Comparison of ENCODE assay signal across 1 cellular context in the genomic region with DNA sequence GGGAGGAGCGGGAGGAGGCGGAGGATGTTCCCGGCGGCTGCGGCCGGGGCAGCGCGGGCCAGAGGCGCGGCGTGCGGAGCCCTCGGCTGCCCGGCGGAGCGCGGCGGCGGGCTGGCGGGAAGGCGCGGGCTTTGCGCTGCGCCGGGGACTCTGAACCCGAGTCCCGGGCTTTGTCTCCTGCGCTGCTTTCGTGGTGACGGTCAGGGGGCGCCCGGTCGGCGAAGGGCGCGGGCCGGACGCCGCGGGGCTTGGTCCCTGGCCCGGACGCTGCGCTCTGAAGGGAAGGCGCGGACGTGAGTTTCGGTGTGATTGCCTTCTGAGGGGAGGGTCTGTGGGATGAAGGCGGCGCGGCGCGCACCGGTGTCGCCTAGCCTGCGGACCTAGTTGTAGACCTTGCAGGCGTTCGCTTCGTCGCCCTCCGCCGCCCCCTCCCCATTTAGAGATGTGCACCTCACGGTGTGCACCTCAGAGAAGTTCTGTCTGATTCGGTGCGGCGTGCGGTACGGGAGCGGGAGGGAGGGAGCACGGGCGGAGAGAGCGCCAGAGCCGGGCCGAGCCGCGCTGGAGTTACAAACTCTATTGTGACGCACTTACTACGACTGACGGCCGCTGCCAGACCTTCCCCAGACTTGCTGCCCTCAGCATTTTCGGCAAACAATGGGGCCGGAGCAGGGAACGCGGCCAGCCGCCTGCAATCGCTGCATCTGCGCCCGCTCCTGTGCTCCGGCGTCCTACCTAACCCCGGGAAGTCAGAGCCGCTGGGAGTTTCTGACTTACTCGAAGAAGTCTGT.
TF ChIP-seq lines count a peak whose summit lies in the region.

No MANE protein-coding gene starts in this region.

TF ChIP-seq in HepG2, 621 proteins besides CTCF, POLR2A, EP300 and RAD21 (continued from another document and continues in another):
- TF ChIP-seq, protein P1, sequence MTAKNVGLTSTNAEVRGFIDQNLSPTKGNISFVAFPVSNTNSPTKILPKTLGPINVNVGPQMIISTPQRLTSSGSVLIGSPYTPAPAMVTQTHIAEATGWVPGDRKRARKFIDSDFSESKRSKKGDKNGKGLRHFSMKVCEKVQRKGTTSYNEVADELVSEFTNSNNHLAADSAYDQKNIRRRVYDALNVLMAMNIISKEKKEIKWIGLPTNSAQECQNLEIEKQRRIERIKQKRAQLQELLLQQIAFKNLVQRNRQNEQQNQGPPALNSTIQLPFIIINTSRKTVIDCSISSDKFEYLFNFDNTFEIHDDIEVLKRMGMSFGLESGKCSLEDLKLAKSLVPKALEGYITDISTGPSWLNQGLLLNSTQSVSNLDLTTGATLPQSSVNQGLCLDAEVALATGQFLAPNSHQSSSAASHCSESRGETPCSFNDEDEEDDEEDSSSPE (CRISPR knock-in tag; IDR thresholded peaks at IDR 0.05) = no peak; the same call in 1 of the 2 replicates
- TF ChIP-seq ARHGAP35 (CRISPR knock-in tag; IDR thresholded peaks at IDR 0.05; ENCODE audit: borderline replicate concordance) (peak; percentile 52; the same call in 1 of the 2 replicates), ZNF746 (CRISPR knock-in tag; IDR thresholded peaks at IDR 0.05) (peak; percentile 88; the same call in 1 of the 2 replicates), ZSCAN20 (CRISPR knock-in tag; IDR thresholded peaks at IDR 0.05; ENCODE audit: borderline replicate concordance) (peak; percentile 27), MXD3 (CRISPR knock-in tag; IDR thresholded peaks at IDR 0.05) (peak; percentile 76), CBX5 (CRISPR knock-in tag; IDR thresholded peaks at IDR 0.05; ENCODE audit: borderline replicate concordance) (peak; percentile 61; the same call in 1 of the 2 replicates), ZNF205 (CRISPR knock-in tag; IDR thresholded peaks at IDR 0.05) (no peak), SMC3 (IDR thresholded peaks at IDR 0.05; ENCODE audit: low read length) (no peak), SOX6 (IDR thresholded peaks at IDR 0.05) (no peak), SOX6 (CRISPR knock-in tag; IDR thresholded peaks at IDR 0.05) (peak; percentile 81), ZNF572 (CRISPR knock-in tag; IDR thresholded peaks at IDR 0.05) (0 out of 2 replicates have a peak, but pooled peaks have one; percentile 46), CAMTA2 (CRISPR knock-in tag; IDR thresholded peaks at IDR 0.05; ENCODE audit: borderline replicate concordance) (no peak), ZNF430 (CRISPR knock-in tag; IDR thresholded peaks at IDR 0.05) (peak; percentile 3; the same call in 1 of the 2 replicates), ZNF549 (CRISPR knock-in tag; IDR thresholded peaks at IDR 0.05) (no peak), ZBTB7B (CRISPR knock-in tag; IDR thresholded peaks at IDR 0.05) (no peak), ZSCAN30 (CRISPR knock-in tag; IDR thresholded peaks at IDR 0.05) (no peak), ZNF160 (CRISPR knock-in tag; IDR thresholded peaks at IDR 0.05) (peak; percentile 6; the same call in 1 of the 2 replicates), CREM (IDR thresholded peaks at IDR 0.05) (peak; percentile 34; the same call in 1 of the 2 replicates), CREM (CRISPR knock-in tag; IDR thresholded peaks at IDR 0.05) (no peak), POLR2AphosphoS2 (IDR thresholded peaks at IDR 0.05; ENCODE audit: low read depth, low read length) (0 out of 2 replicates have a peak, but pooled peaks have one; percentile 79), GLI4 (CRISPR knock-in tag; IDR thresholded peaks at IDR 0.05; ENCODE audit: borderline replicate concordance) (no peak), TFE3 (CRISPR knock-in tag; IDR thresholded peaks at IDR 0.05) (no peak), GABPB1 (CRISPR knock-in tag; IDR thresholded peaks at IDR 0.05) (peak; percentile 49; the same call in 1 of the 2 replicates), THAP11 (CRISPR knock-in tag; IDR thresholded peaks at IDR 0.05) (peak; percentile 9), SALL1 (CRISPR knock-in tag; IDR thresholded peaks at IDR 0.05) (peak; percentile 58; the same call in 1 of the 2 replicates), DMAP1 (CRISPR knock-in tag; IDR thresholded peaks at IDR 0.05) (0 out of 2 replicates have a peak, but pooled peaks have one; percentile 28), ARNTL (CRISPR knock-in tag; IDR thresholded peaks at IDR 0.05) (0 out of 2 replicates have a peak, but pooled peaks have one; percentile 3), HOXA3 (CRISPR knock-in tag; IDR thresholded peaks at IDR 0.05) (peak; percentile 29; the same call in 1 of the 2 replicates), ZNF562 (CRISPR knock-in tag; IDR thresholded peaks at IDR 0.05; ENCODE audit: borderline replicate concordance) (no peak), ZNF274 (CRISPR knock-in tag; IDR thresholded peaks at IDR 0.05) (peak; percentile 89), KAT8 (CRISPR knock-in tag; IDR thresholded peaks at IDR 0.05) (no peak), ZNF230 (CRISPR knock-in tag; IDR thresholded peaks at IDR 0.05) (peak; percentile 81), SPEN (CRISPR knock-in tag; IDR thresholded peaks at IDR 0.05; ENCODE audit: low read depth) (peak; percentile 20; the same call in 1 of the 2 replicates), MBNL3 (CRISPR knock-in tag; conservative IDR thresholded peaks at IDR 0.05) (no peak), ZNF382 (CRISPR knock-in tag; IDR thresholded peaks at IDR 0.05; ENCODE audit: borderline replicate concordance) (no peak), YEATS4 (CRISPR knock-in tag; IDR thresholded peaks at IDR 0.05; ENCODE audit: borderline replicate concordance) (peak; percentile 41; the same call in 1 of the 2 replicates), ZNF547 (CRISPR knock-in tag; IDR thresholded peaks at IDR 0.05) (peak; percentile 18), CBFB (CRISPR knock-in tag; IDR thresholded peaks at IDR 0.05) (0 out of 2 replicates have a peak, but pooled peaks have one; percentile 61), ZNF33B (CRISPR knock-in tag; IDR thresholded peaks at IDR 0.05) (peak; percentile 49; the same call in 1 of the 2 replicates), ZNF296 (CRISPR knock-in tag; conservative IDR thresholded peaks at IDR 0.05) (no peak)
- TF ChIP-seq, protein P2, sequence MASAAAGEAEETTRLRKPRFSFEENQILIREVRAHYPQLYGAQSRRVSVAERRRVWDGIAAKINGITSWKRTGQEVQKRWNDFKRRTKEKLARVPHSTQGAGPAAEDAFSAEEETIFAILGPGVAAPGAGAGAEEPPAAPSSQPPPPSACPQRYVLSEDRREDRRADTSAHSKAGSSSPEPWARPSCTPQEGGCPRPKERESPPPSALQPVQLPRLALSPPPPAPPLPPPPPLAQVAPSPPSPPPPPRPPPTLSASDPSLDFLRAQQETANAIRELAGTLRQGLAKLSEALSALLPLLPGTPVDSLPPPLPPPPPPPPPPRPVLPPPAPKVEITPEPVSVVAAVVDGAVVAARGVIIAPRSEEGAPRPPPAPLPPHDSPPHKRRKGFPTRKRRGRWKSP (CRISPR knock-in tag; IDR thresholded peaks at IDR 0.05) = peak; percentile 98
- TF ChIP-seq, protein P3, sequence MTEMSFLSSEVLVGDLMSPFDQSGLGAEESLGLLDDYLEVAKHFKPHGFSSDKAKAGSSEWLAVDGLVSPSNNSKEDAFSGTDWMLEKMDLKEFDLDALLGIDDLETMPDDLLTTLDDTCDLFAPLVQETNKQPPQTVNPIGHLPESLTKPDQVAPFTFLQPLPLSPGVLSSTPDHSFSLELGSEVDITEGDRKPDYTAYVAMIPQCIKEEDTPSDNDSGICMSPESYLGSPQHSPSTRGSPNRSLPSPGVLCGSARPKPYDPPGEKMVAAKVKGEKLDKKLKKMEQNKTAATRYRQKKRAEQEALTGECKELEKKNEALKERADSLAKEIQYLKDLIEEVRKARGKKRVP (CRISPR knock-in tag; IDR thresholded peaks at IDR 0.05) = no peak
- TF ChIP-seq, protein P4, sequence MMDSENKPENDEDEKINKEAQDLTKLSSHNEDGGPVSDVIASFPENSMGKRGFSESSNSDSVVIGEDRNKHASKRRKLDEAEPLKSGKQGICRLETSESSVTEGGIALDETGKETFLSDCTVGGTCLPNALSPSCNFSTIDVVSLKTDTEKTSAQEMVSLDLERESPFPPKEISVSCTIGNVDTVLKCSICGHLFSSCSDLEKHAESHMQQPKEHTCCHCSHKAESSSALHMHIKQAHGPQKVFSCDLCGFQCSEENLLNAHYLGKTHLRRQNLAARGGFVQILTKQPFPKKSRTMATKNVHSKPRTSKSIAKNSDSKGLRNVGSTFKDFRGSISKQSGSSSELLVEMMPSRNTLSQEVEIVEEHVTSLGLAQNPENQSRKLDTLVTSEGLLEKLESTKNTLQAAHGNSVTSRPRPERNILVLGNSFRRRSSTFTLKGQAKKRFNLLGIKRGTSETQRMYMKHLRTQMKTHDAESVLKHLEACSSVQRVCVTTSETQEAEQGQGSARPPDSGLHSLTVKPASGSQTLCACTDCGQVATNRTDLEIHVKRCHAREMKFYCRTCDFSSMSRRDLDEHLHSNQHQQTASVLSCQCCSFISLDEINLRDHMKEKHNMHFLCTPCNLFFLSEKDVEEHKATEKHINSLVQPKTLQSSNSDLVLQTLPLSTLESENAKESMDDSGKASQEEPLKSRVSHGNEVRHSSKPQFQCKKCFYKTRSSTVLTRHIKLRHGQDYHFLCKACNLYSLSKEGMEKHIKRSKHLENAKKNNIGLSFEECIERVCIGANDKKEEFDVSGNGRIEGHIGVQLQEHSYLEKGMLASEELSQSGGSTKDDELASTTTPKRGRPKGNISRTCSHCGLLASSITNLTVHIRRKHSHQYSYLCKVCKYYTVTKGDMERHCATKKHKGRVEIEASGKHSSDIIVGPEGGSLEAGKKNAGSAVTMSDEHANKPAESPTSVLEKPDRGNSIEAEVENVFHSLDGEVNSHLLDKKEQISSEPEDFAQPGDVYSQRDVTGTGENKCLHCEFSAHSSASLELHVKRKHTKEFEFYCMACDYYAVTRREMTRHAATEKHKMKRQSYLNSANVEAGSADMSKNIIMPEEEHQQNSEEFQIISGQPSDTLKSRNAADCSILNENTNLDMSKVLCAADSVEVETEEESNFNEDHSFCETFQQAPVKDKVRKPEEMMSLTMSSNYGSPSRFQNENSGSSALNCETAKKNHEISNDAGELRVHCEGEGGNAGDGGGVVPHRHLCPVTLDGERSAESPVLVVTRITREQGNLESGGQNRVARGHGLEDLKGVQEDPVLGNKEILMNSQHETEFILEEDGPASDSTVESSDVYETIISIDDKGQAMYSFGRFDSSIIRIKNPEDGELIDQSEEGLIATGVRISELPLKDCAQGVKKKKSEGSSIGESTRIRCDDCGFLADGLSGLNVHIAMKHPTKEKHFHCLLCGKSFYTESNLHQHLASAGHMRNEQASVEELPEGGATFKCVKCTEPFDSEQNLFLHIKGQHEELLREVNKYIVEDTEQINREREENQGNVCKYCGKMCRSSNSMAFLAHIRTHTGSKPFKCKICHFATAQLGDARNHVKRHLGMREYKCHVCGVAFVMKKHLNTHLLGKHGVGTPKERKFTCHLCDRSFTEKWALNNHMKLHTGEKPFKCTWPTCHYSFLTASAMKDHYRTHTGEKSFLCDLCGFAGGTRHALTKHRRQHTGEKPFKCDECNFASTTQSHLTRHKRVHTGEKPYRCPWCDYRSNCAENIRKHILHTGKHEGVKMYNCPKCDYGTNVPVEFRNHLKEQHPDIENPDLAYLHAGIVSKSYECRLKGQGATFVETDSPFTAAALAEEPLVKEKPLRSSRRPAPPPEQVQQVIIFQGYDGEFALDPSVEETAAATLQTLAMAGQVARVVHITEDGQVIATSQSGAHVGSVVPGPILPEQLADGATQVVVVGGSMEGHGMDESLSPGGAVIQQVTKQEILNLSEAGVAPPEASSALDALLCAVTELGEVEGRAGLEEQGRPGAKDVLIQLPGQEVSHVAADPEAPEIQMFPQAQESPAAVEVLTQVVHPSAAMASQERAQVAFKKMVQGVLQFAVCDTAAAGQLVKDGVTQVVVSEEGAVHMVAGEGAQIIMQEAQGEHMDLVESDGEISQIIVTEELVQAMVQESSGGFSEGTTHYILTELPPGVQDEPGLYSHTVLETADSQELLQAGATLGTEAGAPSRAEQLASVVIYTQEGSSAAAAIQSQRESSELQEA (CRISPR knock-in tag; IDR thresholded peaks at IDR 0.05; ENCODE audit: not compliant biosample characterization) = no peak
- TF ChIP-seq, protein P5, sequence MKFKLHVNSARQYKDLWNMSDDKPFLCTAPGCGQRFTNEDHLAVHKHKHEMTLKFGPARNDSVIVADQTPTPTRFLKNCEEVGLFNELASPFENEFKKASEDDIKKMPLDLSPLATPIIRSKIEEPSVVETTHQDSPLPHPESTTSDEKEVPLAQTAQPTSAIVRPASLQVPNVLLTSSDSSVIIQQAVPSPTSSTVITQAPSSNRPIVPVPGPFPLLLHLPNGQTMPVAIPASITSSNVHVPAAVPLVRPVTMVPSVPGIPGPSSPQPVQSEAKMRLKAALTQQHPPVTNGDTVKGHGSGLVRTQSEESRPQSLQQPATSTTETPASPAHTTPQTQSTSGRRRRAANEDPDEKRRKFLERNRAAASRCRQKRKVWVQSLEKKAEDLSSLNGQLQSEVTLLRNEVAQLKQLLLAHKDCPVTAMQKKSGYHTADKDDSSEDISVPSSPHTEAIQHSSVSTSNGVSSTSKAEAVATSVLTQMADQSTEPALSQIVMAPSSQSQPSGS (CRISPR knock-in tag; IDR thresholded peaks at IDR 0.05) = no peak
- TF ChIP-seq, protein P6, sequence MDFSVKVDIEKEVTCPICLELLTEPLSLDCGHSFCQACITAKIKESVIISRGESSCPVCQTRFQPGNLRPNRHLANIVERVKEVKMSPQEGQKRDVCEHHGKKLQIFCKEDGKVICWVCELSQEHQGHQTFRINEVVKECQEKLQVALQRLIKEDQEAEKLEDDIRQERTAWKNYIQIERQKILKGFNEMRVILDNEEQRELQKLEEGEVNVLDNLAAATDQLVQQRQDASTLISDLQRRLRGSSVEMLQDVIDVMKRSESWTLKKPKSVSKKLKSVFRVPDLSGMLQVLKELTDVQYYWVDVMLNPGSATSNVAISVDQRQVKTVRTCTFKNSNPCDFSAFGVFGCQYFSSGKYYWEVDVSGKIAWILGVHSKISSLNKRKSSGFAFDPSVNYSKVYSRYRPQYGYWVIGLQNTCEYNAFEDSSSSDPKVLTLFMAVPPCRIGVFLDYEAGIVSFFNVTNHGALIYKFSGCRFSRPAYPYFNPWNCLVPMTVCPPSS (IDR thresholded peaks at IDR 0.05) = no peak
